Comparison of ENCODE assay signal across 8 cellular contexts in the genomic region with DNA sequence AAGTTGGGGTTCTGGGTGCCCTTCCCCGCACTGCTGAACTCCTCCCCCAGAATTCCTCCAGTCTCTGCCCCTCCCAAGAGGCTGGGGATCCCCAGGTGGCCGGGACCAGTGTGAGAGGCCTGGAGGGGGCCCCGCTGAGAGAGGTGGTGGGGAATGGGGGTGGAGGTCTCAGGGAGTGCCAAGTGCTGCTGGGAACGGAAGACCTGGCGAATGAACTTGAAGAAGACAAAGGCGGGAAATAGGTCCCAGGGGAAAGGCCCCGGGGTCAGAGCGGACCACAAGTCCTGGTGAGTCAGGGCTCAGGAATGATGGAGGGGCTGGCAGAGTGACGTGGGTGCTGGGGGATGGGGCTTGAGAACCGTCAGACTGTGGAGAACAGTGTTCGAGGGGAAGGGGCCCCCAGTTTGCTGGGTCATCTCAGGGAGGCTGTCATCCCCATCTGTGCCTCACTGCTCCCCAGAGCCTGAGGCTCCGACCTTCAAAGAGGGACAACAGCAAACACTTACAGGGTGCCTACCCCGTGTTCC. TPM values are rescaled to one million over a fixed set of nuclear protein-coding genes. Genes with fewer than 3 reads are reported as not detected.
A peak's percentile ranks its signal among the peaks of the same experiment; 100 is the strongest.
DNase-seq lines count a peak whose midpoint lies in the region; ATAC-seq and TF ChIP-seq lines count a peak whose summit lies in the region.

No MANE protein-coding gene starts in this region.

- H3K4me1 Mint-ChIP-seq in WTC11: peaks cover 25% of the 10 kb centered on the region
- peaks cover 3 to 10% of the 10 kb centered on the region in 2 donors for H3K4me1 Mint-ChIP-seq in stimulated activated naive B cell treated with anti-CD40 and anti-IgM and Interleukin-4, amounts not matched to agents 10 μg/mL and 1 μg/mL and 100 μg/mL, for 72 hours

- 26% methylated on average over 13 of the region's 13 CpGs for whole genome bisulfite sequencing in hepatocyte (ENCODE audit: low lambda C conversion rate, missing lambda C conversion rate)

- no peaks in the 10 kb centered on the region for H3K36me3 Mint-ChIP-seq in WTC11
- no peaks in the 10 kb centered on the region for H3K36me3 Mint-ChIP-seq in stimulated activated naive B cell treated with anti-CD40 and anti-IgM and Interleukin-4, amounts not matched to agents 10 μg/mL and 1 μg/mL and 100 μg/mL, for 72 hours

- no peak for TF ChIP-seq CTCF in WTC11 (IDR thresholded peaks at IDR 0.05)
- TF ChIP-seq CTCF in hepatocyte (IDR thresholded peaks at IDR 0.05; ENCODE audit: poor library complexity): no peak

- peaks cover 13% of the 10 kb centered on the region for H3K4me1 ChIP-seq in hepatocyte (ENCODE audit: insufficient read depth)

- DNase-seq in HK-2 (ENCODE audit: unreplicated experiment) (peak; percentile 92), WTC11 (ENCODE audit: low spot score) (peak; percentile 60), hepatocyte (ENCODE audit: low spot score) (peak; percentile 84), midbrain (lab: John Stamatoyannopoulos, UW) (no peak), GM19240 (ENCODE audit: insufficient read length, low spot score) (no peak)
- no peak for DNase-seq in stimulated activated naive B cell treated with anti-CD40 and anti-IgM and Interleukin-4, amounts not matched to agents 10 μg/mL and 1 μg/mL and 100 μg/mL, for 72 hours

- CTCF ChIA-PET in WTC11 (lab: Charles Lee): interaction anchor here (0.7 to 14.6 kb wide), 17 partner anchors 8 to 234 kb away, joined by 3 to 217 read pairs (median 6); a partner anchor contains a TSS

- H3K27ac Mint-ChIP-seq in WTC11: peak overlapping the region; percentile 29
- H3K27ac Mint-ChIP-seq in stimulated activated naive B cell treated with anti-CD40 and anti-IgM and Interleukin-4, amounts not matched to agents 10 μg/mL and 1 μg/mL and 100 μg/mL, for 72 hours: no peak overlapping the region

- H3K27me3 Mint-ChIP-seq in WTC11 (ENCODE audit: low read depth): peaks cover 4% of the 10 kb centered on the region
- H3K27me3 Mint-ChIP-seq in stimulated activated naive B cell treated with anti-CD40 and anti-IgM and Interleukin-4, amounts not matched to agents 10 μg/mL and 1 μg/mL and 100 μg/mL, for 72 hours: peaks cover 42 to 63% of the 10 kb centered on the region in 2 donors

- H3K9me3 Mint-ChIP-seq in WTC11: no peaks in the 10 kb centered on the region
- peaks cover 0 to 2% of the 10 kb centered on the region in 2 donors for H3K9me3 Mint-ChIP-seq in stimulated activated naive B cell treated with anti-CD40 and anti-IgM and Interleukin-4, amounts not matched to agents 10 μg/mL and 1 μg/mL and 100 μg/mL, for 72 hours

- H3K27ac ChIP-seq in hepatocyte: peak overlapping the region; percentile 79

- no peaks in the 10 kb centered on the region for H4K20me1 ChIP-seq in hepatocyte (ENCODE audit: insufficient read depth, poor library complexity, severe bottlenecking)

- H3K9me3 ChIP-seq in hepatocyte (ENCODE audit: low read depth): no peaks in the 10 kb centered on the region

- no peaks in the 10 kb centered on the region for H3K36me3 ChIP-seq in hepatocyte (replicated peaks; ENCODE audit: insufficient read depth, low read depth)

- no peaks in the 10 kb centered on the region for H3K79me2 ChIP-seq in hepatocyte

- peak overlapping the region; percentile 52 for H3K4me2 ChIP-seq in hepatocyte

- H3K4me3 ChIP-seq in hepatocyte: no peak overlapping the region

- peak; percentile 66 for ATAC-seq in WTC11
- peak; percentile 23 to 42 for ATAC-seq in stimulated activated naive B cell treated with anti-CD40 and anti-IgM and Interleukin-4, amounts not matched to agents 10 μg/mL and 1 μg/mL and 100 μg/mL, for 72 hours (replicated peaks)
- no peak for ATAC-seq in GM18511 (IDR thresholded peaks at IDR 0.05; ENCODE audit: unreplicated experiment)
- ATAC-seq in GM18870 (IDR thresholded peaks at IDR 0.05; ENCODE audit: unreplicated experiment): no peak

- H3K4me3 Mint-ChIP-seq in WTC11: peak overlapping the region; percentile 5; the same call in 1 of the 2 replicates
- H3K4me3 Mint-ChIP-seq in stimulated activated naive B cell treated with anti-CD40 and anti-IgM and Interleukin-4, amounts not matched to agents 10 μg/mL and 1 μg/mL and 100 μg/mL, for 72 hours: no peak overlapping the region

- H3K27me3 ChIP-seq in hepatocyte: peaks cover 13% of the 10 kb centered on the region

- H3K9me2 ChIP-seq in hepatocyte (replicated peaks; ENCODE audit: insufficient read depth): no peaks in the 10 kb centered on the region

- POLR2A ChIA-PET in WTC11 (lab: Charles Lee): interaction anchor here (1.8 kb wide), 1 partner anchor 61 kb away, joined by 6 read pairs; no protein-coding TSS in a partner anchor

- H2AFZ ChIP-seq in hepatocyte: no peak overlapping the region

TF ChIP-seq in WTC11, 78 proteins besides CTCF, POLR2A, EP300 and RAD21 (continues in another document):
- TF ChIP-seq, protein P1, sequence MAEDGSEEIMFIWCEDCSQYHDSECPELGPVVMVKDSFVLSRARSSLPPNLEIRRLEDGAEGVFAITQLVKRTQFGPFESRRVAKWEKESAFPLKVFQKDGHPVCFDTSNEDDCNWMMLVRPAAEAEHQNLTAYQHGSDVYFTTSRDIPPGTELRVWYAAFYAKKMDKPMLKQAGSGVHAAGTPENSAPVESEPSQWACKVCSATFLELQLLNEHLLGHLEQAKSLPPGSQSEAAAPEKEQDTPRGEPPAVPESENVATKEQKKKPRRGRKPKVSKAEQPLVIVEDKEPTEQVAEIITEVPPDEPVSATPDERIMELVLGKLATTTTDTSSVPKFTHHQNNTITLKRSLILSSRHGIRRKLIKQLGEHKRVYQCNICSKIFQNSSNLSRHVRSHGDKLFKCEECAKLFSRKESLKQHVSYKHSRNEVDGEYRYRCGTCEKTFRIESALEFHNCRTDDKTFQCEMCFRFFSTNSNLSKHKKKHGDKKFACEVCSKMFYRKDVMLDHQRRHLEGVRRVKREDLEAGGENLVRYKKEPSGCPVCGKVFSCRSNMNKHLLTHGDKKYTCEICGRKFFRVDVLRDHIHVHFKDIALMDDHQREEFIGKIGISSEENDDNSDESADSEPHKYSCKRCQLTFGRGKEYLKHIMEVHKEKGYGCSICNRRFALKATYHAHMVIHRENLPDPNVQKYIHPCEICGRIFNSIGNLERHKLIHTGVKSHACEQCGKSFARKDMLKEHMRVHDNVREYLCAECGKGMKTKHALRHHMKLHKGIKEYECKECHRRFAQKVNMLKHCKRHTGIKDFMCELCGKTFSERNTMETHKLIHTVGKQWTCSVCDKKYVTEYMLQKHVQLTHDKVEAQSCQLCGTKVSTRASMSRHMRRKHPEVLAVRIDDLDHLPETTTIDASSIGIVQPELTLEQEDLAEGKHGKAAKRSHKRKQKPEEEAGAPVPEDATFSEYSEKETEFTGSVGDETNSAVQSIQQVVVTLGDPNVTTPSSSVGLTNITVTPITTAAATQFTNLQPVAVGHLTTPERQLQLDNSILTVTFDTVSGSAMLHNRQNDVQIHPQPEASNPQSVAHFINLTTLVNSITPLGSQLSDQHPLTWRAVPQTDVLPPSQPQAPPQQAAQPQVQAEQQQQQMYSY (CRISPR knock-in tag; IDR thresholded peaks at IDR 0.05): peak; percentile 85
- TF ChIP-seq ZNF671 (CRISPR knock-in tag; IDR thresholded peaks at IDR 0.05) (no peak), ZNF423 (CRISPR knock-in tag; IDR thresholded peaks at IDR 0.05) (peak; percentile 88)
- TF ChIP-seq, protein P2, sequence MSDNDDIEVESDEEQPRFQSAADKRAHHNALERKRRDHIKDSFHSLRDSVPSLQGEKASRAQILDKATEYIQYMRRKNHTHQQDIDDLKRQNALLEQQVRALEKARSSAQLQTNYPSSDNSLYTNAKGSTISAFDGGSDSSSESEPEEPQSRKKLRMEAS (CRISPR knock-in tag; IDR thresholded peaks at IDR 0.05): 0 out of 2 replicates have a peak, but pooled peaks have one; percentile 19
- TF ChIP-seq, protein P3, sequence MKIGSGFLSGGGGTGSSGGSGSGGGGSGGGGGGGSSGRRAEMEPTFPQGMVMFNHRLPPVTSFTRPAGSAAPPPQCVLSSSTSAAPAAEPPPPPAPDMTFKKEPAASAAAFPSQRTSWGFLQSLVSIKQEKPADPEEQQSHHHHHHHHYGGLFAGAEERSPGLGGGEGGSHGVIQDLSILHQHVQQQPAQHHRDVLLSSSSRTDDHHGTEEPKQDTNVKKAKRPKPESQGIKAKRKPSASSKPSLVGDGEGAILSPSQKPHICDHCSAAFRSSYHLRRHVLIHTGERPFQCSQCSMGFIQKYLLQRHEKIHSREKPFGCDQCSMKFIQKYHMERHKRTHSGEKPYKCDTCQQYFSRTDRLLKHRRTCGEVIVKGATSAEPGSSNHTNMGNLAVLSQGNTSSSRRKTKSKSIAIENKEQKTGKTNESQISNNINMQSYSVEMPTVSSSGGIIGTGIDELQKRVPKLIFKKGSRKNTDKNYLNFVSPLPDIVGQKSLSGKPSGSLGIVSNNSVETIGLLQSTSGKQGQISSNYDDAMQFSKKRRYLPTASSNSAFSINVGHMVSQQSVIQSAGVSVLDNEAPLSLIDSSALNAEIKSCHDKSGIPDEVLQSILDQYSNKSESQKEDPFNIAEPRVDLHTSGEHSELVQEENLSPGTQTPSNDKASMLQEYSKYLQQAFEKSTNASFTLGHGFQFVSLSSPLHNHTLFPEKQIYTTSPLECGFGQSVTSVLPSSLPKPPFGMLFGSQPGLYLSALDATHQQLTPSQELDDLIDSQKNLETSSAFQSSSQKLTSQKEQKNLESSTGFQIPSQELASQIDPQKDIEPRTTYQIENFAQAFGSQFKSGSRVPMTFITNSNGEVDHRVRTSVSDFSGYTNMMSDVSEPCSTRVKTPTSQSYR (CRISPR knock-in tag; IDR thresholded peaks at IDR 0.05): 0 out of 2 replicates have a peak, but pooled peaks have one; percentile 37
- TF ChIP-seq, protein P4, sequence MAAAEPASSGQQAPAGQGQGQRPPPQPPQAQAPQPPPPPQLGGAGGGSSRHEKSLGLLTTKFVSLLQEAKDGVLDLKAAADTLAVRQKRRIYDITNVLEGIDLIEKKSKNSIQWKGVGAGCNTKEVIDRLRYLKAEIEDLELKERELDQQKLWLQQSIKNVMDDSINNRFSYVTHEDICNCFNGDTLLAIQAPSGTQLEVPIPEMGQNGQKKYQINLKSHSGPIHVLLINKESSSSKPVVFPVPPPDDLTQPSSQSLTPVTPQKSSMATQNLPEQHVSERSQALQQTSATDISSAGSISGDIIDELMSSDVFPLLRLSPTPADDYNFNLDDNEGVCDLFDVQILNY (CRISPR knock-in tag; IDR thresholded peaks at IDR 0.05): 0 out of 2 replicates have a peak, but pooled peaks have one; percentile 45

RNA-seq across cellular contexts. Expression of a gene that starts 15.8 kb away (rescaled TPM):
- total RNA-seq in WTC11 (2021): 45.1 to 52.1 TPM (median 49.1 TPM) in 3 replicates
- total RNA-seq in hepatocyte: 2.9 and 3.2 TPM in 2 replicates
- 0.50 and 1.4 TPM in 2 replicates for polyA plus RNA-seq in hepatocyte

RNA-seq across cellular contexts. Expression of a gene that starts 35.5 kb away (rescaled TPM):
- total RNA-seq in WTC11 (2021) (0.81 to 1.2 TPM (median 0.87 TPM) in 3 replicates), hepatocyte (5.4 and 6.3 TPM in 2 replicates)
- polyA plus RNA-seq in hepatocyte: 9.8 and 11.4 TPM in 2 replicates

RNA-seq across cellular contexts. Expression of a gene that starts 40.3 kb away (rescaled TPM):
- total RNA-seq in WTC11 (2021) (3.3 to 4.2 TPM (median 3.9 TPM) in 3 replicates), hepatocyte (2.1 and 5.8 TPM in 2 replicates)
- 6.1 and 6.4 TPM in 2 replicates for polyA plus RNA-seq in hepatocyte

RNA-seq across cellular contexts. Expression of a gene that starts 57.0 kb away (rescaled TPM):
- 0.35 to 0.62 TPM (median 0.57 TPM) in 3 replicates for total RNA-seq in WTC11 (2021)
- 0.17 and 0.60 TPM in 2 replicates for total RNA-seq in hepatocyte
- polyA plus RNA-seq in hepatocyte: 0.27 and 0.55 TPM in 2 replicates

Comparison
In these comparisons a context has a peak if more than half of its experiments do, and no peak if none do; other contexts are left out.
1. DNase-seq: peak in HK-2 (single experiment), WTC11 (single experiment) and hepatocyte (single experiment); none in stimulated activated naive B cell treated with anti-CD40 and anti-IgM and Interleukin-4, amounts not matched to agents 10 μg/mL and 1 μg/mL and 100 μg/mL, for 72 hours (single experiment), midbrain (single experiment) and GM19240 (single experiment).
2. ATAC-seq: peak in WTC11 (single experiment) and stimulated activated naive B cell treated with anti-CD40 and anti-IgM and Interleukin-4, amounts not matched to agents 10 μg/mL and 1 μg/mL and 100 μg/mL, for 72 hours (2 of 2); none in GM18511 (single experiment) and GM18870 (single experiment).
3. RNA of a gene that starts 15.8 kb away (total RNA-seq): 45.1 to 52.1 TPM in WTC11; 2.9 to 3.2 TPM in hepatocyte; every median in the first group is over 10 times any median in the second.